ENCODE assay signal across 8 cellular contexts in genomic region chrX:153662266-153662665, GRCh38. TPM values are rescaled to one million over a fixed set of nuclear protein-coding genes. Genes with fewer than 3 reads are reported as not detected.
A peak's percentile ranks its signal among the peaks of the same experiment; 100 is the strongest.
DNase-seq lines count a peak whose midpoint lies in the region; ATAC-seq and TF ChIP-seq lines count a peak whose summit lies in the region.

No MANE protein-coding gene starts in this region.

- H3K36me3 ChIP-seq in heart right ventricle, result no peaks in the 10 kb centered on the region

- H3K27me3 Mint-ChIP-seq in activated T-cell treated with anti-CD3 and anti-CD28 coated beads, Interleukin-2, amount 50 U/mL, for 72 hours (ENCODE audit: low read depth), result peaks cover 72% of the 10 kb centered on the region
- H3K27me3 Mint-ChIP-seq in stimulated activated memory B cell treated with anti-CD40 and anti-IgM and Interleukin-4, amounts not matched to agents 10 μg/mL and 1 μg/mL and 100 μg/mL, for 72 hours, result peaks cover 20% of the 10 kb centered on the region

- H3K4me1 Mint-ChIP-seq in activated T-cell treated with anti-CD3 and anti-CD28 coated beads, Interleukin-2, amount 50 U/mL, for 72 hours (ENCODE audit: low read depth), result peaks cover under 1% of the 10 kb centered on the region
- no peaks in the 10 kb centered on the region for H3K4me1 Mint-ChIP-seq in stimulated activated memory B cell treated with anti-CD40 and anti-IgM and Interleukin-4, amounts not matched to agents 10 μg/mL and 1 μg/mL and 100 μg/mL, for 72 hours

- no peak for ATAC-seq in activated T-cell treated with anti-CD3 and anti-CD28 coated beads, Interleukin-2, amount 50 U/mL, for 72 hours (replicated peaks in 1 of 2)
- peak in 1 of 8 donors; percentile 37 for ATAC-seq in heart right ventricle
- ATAC-seq in GM18517 (IDR thresholded peaks at IDR 0.05; ENCODE audit: unreplicated experiment), result no peak
- ATAC-seq in stimulated activated memory B cell treated with anti-CD40 and anti-IgM and Interleukin-4, amounts not matched to agents 10 μg/mL and 1 μg/mL and 100 μg/mL, for 72 hours, result no peak

- no peaks in the 10 kb centered on the region for H3K4me1 ChIP-seq in heart right ventricle

- no peak overlapping the region for H3K27ac Mint-ChIP-seq in activated T-cell treated with anti-CD3 and anti-CD28 coated beads, Interleukin-2, amount 50 U/mL, for 72 hours
- no peak overlapping the region for H3K27ac Mint-ChIP-seq in stimulated activated memory B cell treated with anti-CD40 and anti-IgM and Interleukin-4, amounts not matched to agents 10 μg/mL and 1 μg/mL and 100 μg/mL, for 72 hours

- TF ChIP-seq CTCF in AG10803 (conservative IDR thresholded peaks at IDR 0.05; ENCODE audit: low read length), result peak; percentile 33
- peak in 8 of 9 donors; percentile 10 to 55 (median 46) for TF ChIP-seq CTCF in heart right ventricle (IDR thresholded peaks at IDR 0.05)

- no peak for DNase-seq in AG10803 (ENCODE audit: low read depth)
- peak; percentile 61 for DNase-seq in LoVo (ENCODE audit: low spot score)
- DNase-seq in activated T-cell treated with anti-CD3 and anti-CD28 coated beads, Interleukin-2, amount 50 U/mL, for 72 hours, result peak; percentile 55 to 58
- peak; percentile 16 to 37 for DNase-seq in heart right ventricle
- DNase-seq in stimulated activated CD4-positive, alpha-beta T cell treated with anti-CD3 and anti-CD28 coated beads, Interleukin-15, amount 100 ng/mL, for 24 hours, result peak; percentile 74
- DNase-seq in NCI-H1417 (lab: John Stamatoyannopoulos, UW), result no peak

- H3K9me3 ChIP-seq in heart right ventricle, result peaks cover 0 to 10% (median 0%) of the 10 kb centered on the region in 11 donors

- H3K9me3 Mint-ChIP-seq in activated T-cell treated with anti-CD3 and anti-CD28 coated beads, Interleukin-2, amount 50 U/mL, for 72 hours, result no peaks in the 10 kb centered on the region
- H3K9me3 Mint-ChIP-seq in stimulated activated memory B cell treated with anti-CD40 and anti-IgM and Interleukin-4, amounts not matched to agents 10 μg/mL and 1 μg/mL and 100 μg/mL, for 72 hours, result no peaks in the 10 kb centered on the region

- H3K4me3 ChIP-seq in AG10803 (ENCODE audit: low read length) (no peak overlapping the region), heart right ventricle (peak overlapping the region in 1 of 10 donors; percentile 6)

- H3K36me3 Mint-ChIP-seq in activated T-cell treated with anti-CD3 and anti-CD28 coated beads, Interleukin-2, amount 50 U/mL, for 72 hours (ENCODE audit: insufficient read depth in 2 of 2), result no peaks in the 10 kb centered on the region
- no peaks in the 10 kb centered on the region for H3K36me3 Mint-ChIP-seq in stimulated activated memory B cell treated with anti-CD40 and anti-IgM and Interleukin-4, amounts not matched to agents 10 μg/mL and 1 μg/mL and 100 μg/mL, for 72 hours

- intact Hi-C loops in heart right ventricle (cut with DNase I), result loop anchor here in 6 of 10 donors (5.0 to 10.0 kb wide), 6 partner anchors 47 to 717 kb away; no protein-coding TSS in a partner anchor

- peaks cover 0 to 73% (median 13%) of the 10 kb centered on the region in 7 donors for H3K27me3 ChIP-seq in heart right ventricle

- peak overlapping the region; percentile 68 to 73 for H3K4me3 Mint-ChIP-seq in activated T-cell treated with anti-CD3 and anti-CD28 coated beads, Interleukin-2, amount 50 U/mL, for 72 hours
- no peak overlapping the region for H3K4me3 Mint-ChIP-seq in stimulated activated memory B cell treated with anti-CD40 and anti-IgM and Interleukin-4, amounts not matched to agents 10 μg/mL and 1 μg/mL and 100 μg/mL, for 72 hours

- WGBS in heart right ventricle, 2 donors, result 4 to 7% methylated on average over 31 of the region's 31 CpGs

- H3K27ac ChIP-seq in heart right ventricle, result no peak overlapping the region

RNA-seq across cellular contexts. Expression of gene PNCK, which starts 11.3 kb away (rescaled TPM):
- 1 to 10 TPM in 1 of 2 donors, under 1 TPM in 1; 0.50 to 1.2 TPM for total RNA-seq in activated T-cell treated with anti-CD3 and anti-CD28 coated beads, Interleukin-2, amount 50 U/mL, for 72 hours
- 10 to 100 TPM in 2 of 10 donors, 1 to 10 TPM in 8; 3.6 to 15.6 (median 5.9) TPM for total RNA-seq in heart right ventricle
- polyA plus RNA-seq in heart right ventricle, result 1 to 10 TPM; 2.0 to 5.6 TPM

RNA-seq across cellular contexts. Expression of gene DUSP9, which starts 15.3 kb away (rescaled TPM):
- total RNA-seq in activated T-cell treated with anti-CD3 and anti-CD28 coated beads, Interleukin-2, amount 50 U/mL, for 72 hours, result not detected
- under 1 TPM in 1 of 10 donors, not detected in 9; 0.09 TPM for total RNA-seq in heart right ventricle
- polyA plus RNA-seq in heart right ventricle, result under 1 TPM in 1 of 2 donors, not detected in 1; 0.03 TPM

RNA-seq across cellular contexts. Expression of gene SLC6A8, which starts 25.5 kb away (rescaled TPM):
- total RNA-seq in activated T-cell treated with anti-CD3 and anti-CD28 coated beads, Interleukin-2, amount 50 U/mL, for 72 hours, result 1 to 10 TPM; 1.8 to 2.2 TPM
- total RNA-seq in heart right ventricle, result 100 to 1,000 TPM; 150 to 238 (median 186) TPM
- polyA plus RNA-seq in heart right ventricle, result 100 to 1,000 TPM; 128 to 155 TPM

Comparison
In these comparisons a context has a peak if more than half of its experiments do, and no peak if none do; other contexts are left out.
1. DNase-seq: peak in LoVo (single experiment), activated T-cell treated with anti-CD3 and anti-CD28 coated beads, Interleukin-2, amount 50 U/mL, for 72 hours (2 of 2), heart right ventricle (2 of 2) and stimulated activated CD4-positive, alpha-beta T cell treated with anti-CD3 and anti-CD28 coated beads, Interleukin-15, amount 100 ng/mL, for 24 hours (single experiment); none in AG10803 (single experiment) and NCI-H1417 (0 of 3).
2. RNA of gene SLC6A8, which starts 25.5 kb away (total RNA-seq): 150 to 238 TPM in heart right ventricle; 1.8 to 2.2 TPM in activated T-cell treated with anti-CD3 and anti-CD28 coated beads, Interleukin-2, amount 50 U/mL, for 72 hours; every median in the first group is over 10 times any median in the second.